In genomic region chr9:18442629-18443491, GRCh38 we compare ENCODE assay signal across 8 cellular contexts. TPM values are rescaled to one million over a fixed set of nuclear protein-coding genes. Genes with fewer than 3 reads are reported as not detected.
DNase-seq lines count a peak whose midpoint lies in the region; ATAC-seq and TF ChIP-seq lines count a peak whose summit lies in the region.

No MANE protein-coding gene starts in this region.

- CTCF ChIA-PET in Panc1 (lab: Charles Lee), result no interaction called here

- H3K4me1 ChIP-seq in Panc1 (ENCODE audit: control insufficient read depth, insufficient read depth, low read length), result no peaks in the 10 kb centered on the region
- H3K4me1 ChIP-seq in trophoblast cell (ENCODE audit: control insufficient read depth in 1 of 2, insufficient read depth in 2 of 2, low read length in 2 of 2), result peaks cover 0 to 5% of the 10 kb centered on the region in 2 experiments

- H3K14ac ChIP-seq in trophoblast cell (ENCODE audit: low read length), result no peak overlapping the region

- peak; percentile 81 for DNase-seq in ELF-1 (ENCODE audit: low read depth, low spot score)
- DNase-seq in HuH-7 (ENCODE audit: low spot score), result peak; percentile 28
- DNase-seq in Panc1 (ENCODE audit: low read depth, low spot score), result no peak
- peak; percentile 8 for DNase-seq in activated T-helper 9 cell treated with anti-CD3 and anti-CD28 coated beads, Interleukin-2, amount 50 U/mL, for 16 hours (ENCODE audit: low read depth)
- peak; percentile 39 for DNase-seq in germinal center (ENCODE audit: low spot score)
- DNase-seq in trophoblast cell, result peak; percentile 30 to 73
- no peak for DNase-seq in NCI-H128 (lab: John Stamatoyannopoulos, UW; ENCODE audit: unreplicated experiment)

- in situ Hi-C loops in Panc1 (cut with HindIII; ENCODE audit: low pct_unique_long_range_greater_than_20kb, low sequenced_read_pairs), result no loop called here

- H3K79me1 ChIP-seq in trophoblast cell (ENCODE audit: low read length), result no peaks in the 10 kb centered on the region

- ATAC-seq in GM21619 (IDR thresholded peaks at IDR 0.05; ENCODE audit: unreplicated experiment) (peak; percentile 89), Panc1 (peak; percentile 77)

- intact Hi-C loops in Panc1 (cut with micrococcal nuclease; ENCODE audit: unreplicated experiment), result loop anchor here (5.0 kb wide), 1 partner anchor 186 kb away; no protein-coding TSS in a partner anchor

- no peak overlapping the region for H2BK120ac ChIP-seq in trophoblast cell (ENCODE audit: insufficient read depth, low read length, poor library complexity)

- no peak overlapping the region for H3K23ac ChIP-seq in trophoblast cell (ENCODE audit: low read length)

- no peaks in the 10 kb centered on the region for H3K79me2 ChIP-seq in trophoblast cell (ENCODE audit: control insufficient read depth, insufficient read depth, low read length, poor library complexity)

- H4K8ac ChIP-seq in trophoblast cell (ENCODE audit: low read depth, low read length), result no peak overlapping the region

- H2BK12ac ChIP-seq in trophoblast cell (ENCODE audit: low read length), result no peak overlapping the region

- no peak overlapping the region for H2AFZ ChIP-seq in trophoblast cell (ENCODE audit: insufficient read depth, low read length, poor library complexity)

- H3K9ac ChIP-seq in trophoblast cell (ENCODE audit: low read length), result no peak overlapping the region

- BruUV-seq in Panc1 (replicated peaks; lab: Mats Ljungman, UMichigan), result no TSS peak

- H3K4me3 ChIP-seq in Panc1 (ENCODE audit: low read depth in 2 of 2, low read length in 2 of 2) (no peak overlapping the region), trophoblast cell (ENCODE audit: low read depth, low read length) (no peak overlapping the region)

- POLR2A ChIA-PET in Panc1 (lab: Charles Lee), result no interaction called here

- WGBS in trophoblast cell (ENCODE audit: extremely low coverage, insufficient coverage, insufficient read length), result no CpG with 5 or more reads among the region's 6 CpGs

- peak; percentile 76 for TF ChIP-seq CTCF in Panc1 (IDR thresholded peaks at IDR 0.05)

- H2BK5ac ChIP-seq in trophoblast cell (ENCODE audit: low read depth, low read length, poor library complexity), result no peak overlapping the region

- H4K91ac ChIP-seq in trophoblast cell (ENCODE audit: low read depth, low read length), result no peak overlapping the region

- H3K27me3 ChIP-seq in Panc1 (ENCODE audit: control insufficient read depth, insufficient read depth, low read length) (no peaks in the 10 kb centered on the region), trophoblast cell (ENCODE audit: insufficient read depth, low read length) (no peaks in the 10 kb centered on the region)

- H3K4ac ChIP-seq in trophoblast cell (ENCODE audit: low read depth, low read length), result no peak overlapping the region

- no peaks in the 10 kb centered on the region for H3K36me3 ChIP-seq in Panc1 (ENCODE audit: control insufficient read depth, insufficient read depth, low read length)
- no peaks in the 10 kb centered on the region for H3K36me3 ChIP-seq in trophoblast cell (ENCODE audit: control insufficient read depth in 1 of 2, insufficient read depth in 2 of 2, low read length in 2 of 2)

- H4K12ac ChIP-seq in trophoblast cell (ENCODE audit: low read depth, low read length), result no peak overlapping the region

- H3K9me3 ChIP-seq in Panc1 (ENCODE audit: control insufficient read depth, insufficient read depth, low read depth, low read length) (no peaks in the 10 kb centered on the region), trophoblast cell (ENCODE audit: insufficient read depth, low read depth, low read length) (no peaks in the 10 kb centered on the region)

- no peak overlapping the region for H3K18ac ChIP-seq in trophoblast cell (ENCODE audit: low read length)

- H3K4me2 ChIP-seq in trophoblast cell (ENCODE audit: low read length), result no peak overlapping the region

- H3K27ac ChIP-seq in Panc1 (ENCODE audit: low read length) (no peak overlapping the region), trophoblast cell (ENCODE audit: low read depth, low read length) (no peak overlapping the region)

- no peak overlapping the region for H2AK5ac ChIP-seq in trophoblast cell (ENCODE audit: low read length)

RNA-seq across cellular contexts. Expression of gene ADAMTSL1, which starts 31.1 kb away (rescaled TPM):
- total RNA-seq in Panc1 (2021; ENCODE audit: unreplicated experiment), result not detected
- polyA plus RNA-seq in Panc1 (2012; ENCODE audit: insufficient read length), result not detected
- polyA plus RNA-seq in trophoblast cell (2013), result 0.04 and 0.06 TPM in 2 replicates

Comparison
In these comparisons a context has a peak if more than half of its experiments do, and no peak if none do; other contexts are left out.
1. DNase-seq: peak in ELF-1 (single experiment), HuH-7 (single experiment), activated T-helper 9 cell treated with anti-CD3 and anti-CD28 coated beads, Interleukin-2, amount 50 U/mL, for 16 hours (single experiment), germinal center (single experiment) and trophoblast cell (2 of 2); none in Panc1 (single experiment) and NCI-H128 (single experiment).